Comparison of ENCODE assay signal across 21 cellular contexts in the genomic region with DNA sequence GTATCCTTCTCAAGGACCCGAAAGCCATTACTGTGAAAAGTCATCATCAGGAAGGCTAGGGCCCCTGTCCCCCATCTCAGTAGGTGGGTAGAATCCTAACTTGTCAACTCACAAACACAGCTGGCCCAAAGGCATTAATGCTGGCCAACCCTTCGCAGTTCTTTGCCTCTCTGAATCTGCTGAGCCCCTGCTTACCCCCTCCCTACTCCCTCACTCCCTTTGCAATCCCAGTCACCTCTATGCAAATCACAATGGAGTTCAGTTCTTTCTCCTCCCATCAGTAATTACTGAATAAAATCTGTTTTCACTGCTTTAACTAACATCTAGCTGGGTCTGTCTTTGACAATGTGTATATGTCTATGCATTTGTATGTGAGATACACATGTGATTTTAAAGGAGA. TPM values are rescaled to one million over a fixed set of nuclear protein-coding genes. Genes with fewer than 3 reads are reported as not detected.
"Had no signal": no experiment of that assay in that cellular context is flagged by ENCODE, and none has a peak within 500 bp of the region (broad histone marks: within the 10 kb centered on the region; RNA-seq: fewer than 3 reads in every experiment).

No MANE protein-coding gene starts in this region.

- H3K4me3 ChIP-seq: transverse colon had no signal

- H3K36me3 Mint-ChIP-seq: T-cell had no signal

- H3K27ac Mint-ChIP-seq: activated CD4-positive, alpha-beta T cell treated with anti-CD3 and anti-CD28 coated beads for 36 hours; activated naive CD8-positive, alpha-beta T cell treated with anti-CD3 and anti-CD28 coated beads for 36 hours; activated T-cell treated with anti-CD3 and anti-CD28 coated beads, Interleukin-2, amount 50 U/mL, for 24 hours; activated T-helper 2 cell treated with anti-CD3 and anti-CD28 coated beads, Interferon-gamma antibody, Interleukin-2, Interleukin-4, amounts not matched to agents 10 μg/mL and 5 μg/mL and 100 μg/mL, durations not matched to agents 14 hours and 24 hours and 36 hours; nephron; stimulated activated naive B cell treated with anti-CD40 and anti-IgM and Interleukin-4, amounts not matched to agents 10 μg/mL and 1 μg/mL and 100 μg/mL, for 72 hours; T-cell had no signal

- H3K4me3 Mint-ChIP-seq: activated CD4-positive, alpha-beta T cell treated with anti-CD3 and anti-CD28 coated beads for 36 hours; activated naive CD8-positive, alpha-beta T cell treated with anti-CD3 and anti-CD28 coated beads for 36 hours; activated T-cell treated with anti-CD3 and anti-CD28 coated beads, Interleukin-2, amount 50 U/mL, for 24 hours; nephron; stimulated activated naive B cell treated with anti-CD40 and anti-IgM and Interleukin-4, amounts not matched to agents 10 μg/mL and 1 μg/mL and 100 μg/mL, for 72 hours; T-cell had no signal

- H3K36me3 ChIP-seq: transverse colon had no signal

- DNase-seq: activated CD4-positive, alpha-beta T cell treated with anti-CD3 and anti-CD28 coated beads for 36 hours; activated CD4-positive, alpha-beta T cell treated with anti-CD3 and anti-CD28 coated beads, Interleukin-2, amount 50 U/mL, for 4 hours; activated CD8-positive, alpha-beta memory T cell treated with anti-CD3 and anti-CD28 coated beads for 24 hours; activated CD8-positive, alpha-beta memory T cell treated with anti-CD3 and anti-CD28 coated beads, Interleukin-2, amount 50 U/mL, for 4 hours; activated naive CD4-positive, alpha-beta T cell treated with Interleukin-2 at 50 U/mL for 16 hours; activated naive CD8-positive, alpha-beta T cell treated with anti-CD3 and anti-CD28 coated beads for 36 hours; activated T-cell treated with anti-CD3 and anti-CD28 coated beads, Interleukin-2, amount 50 U/mL, for 24 hours; foreskin fibroblast; left ventricle myocardium superior; midbrain; stimulated activated CD4-positive, alpha-beta T cell treated with anti-CD3 and anti-CD28 coated beads, Interleukin-2, amount 100 ng/mL, for 48 hours; stimulated activated CD8-positive, alpha-beta memory T cell treated with anti-CD3 and anti-CD28 coated beads, Interleukin-4, amount 100 ng/mL, for 48 hours; stimulated activated naive B cell treated with anti-CD40 and anti-IgM and Interleukin-4, amounts not matched to agents 10 μg/mL and 1 μg/mL and 100 μg/mL, for 72 hours; T-cell; transverse colon had no signal

- FAIRE-seq: endometrium, islet of Langerhans, urothelium cell line had no signal

- H3K9me3 Mint-ChIP-seq: activated T-cell treated with anti-CD3 and anti-CD28 coated beads, Interleukin-2, amount 50 U/mL, for 24 hours; activated T-helper 2 cell treated with anti-CD3 and anti-CD28 coated beads, Interferon-gamma antibody, Interleukin-2, Interleukin-4, amounts not matched to agents 10 μg/mL and 5 μg/mL and 100 μg/mL, durations not matched to agents 14 hours and 24 hours and 36 hours; nephron; T-cell had no signal

- H3K27me3 Mint-ChIP-seq: activated CD4-positive, alpha-beta T cell treated with anti-CD3 and anti-CD28 coated beads for 36 hours; activated naive CD8-positive, alpha-beta T cell treated with anti-CD3 and anti-CD28 coated beads for 36 hours; activated T-cell treated with anti-CD3 and anti-CD28 coated beads, Interleukin-2, amount 50 U/mL, for 24 hours; stimulated activated naive B cell treated with anti-CD40 and anti-IgM and Interleukin-4, amounts not matched to agents 10 μg/mL and 1 μg/mL and 100 μg/mL, for 72 hours; T-cell had no signal

- ATAC-seq: activated CD4-positive, alpha-beta T cell treated with anti-CD3 and anti-CD28 coated beads for 36 hours; left ventricle myocardium superior; stimulated activated naive B cell treated with anti-CD40 and anti-IgM and Interleukin-4, amounts not matched to agents 10 μg/mL and 1 μg/mL and 100 μg/mL, for 72 hours; T-cell had no signal

- H3K9me3 ChIP-seq: transverse colon had no signal

- H3K27me3 ChIP-seq: transverse colon had no signal

RNA-seq across cellular contexts. Expression of a gene that starts 38.1 kb away (rescaled TPM):
- total RNA-seq: fibroblast of lung had no signal
